ENCODE assay signal across 39 cellular contexts in genomic region chr4:124480061-124480460, GRCh38.
"Had no signal": no experiment of that assay in that cellular context is flagged by ENCODE, and none has a peak within 500 bp of the region (broad histone marks: within the 10 kb centered on the region; RNA-seq: fewer than 3 reads in every experiment).

No MANE protein-coding gene starts in this region.

- H3K4me1 ChIP-seq: ascending aorta, breast epithelium had no signal

- H3K9me3 Mint-ChIP-seq: activated naive CD4-positive, alpha-beta T cell treated with anti-CD3 and anti-CD28 coated beads for 36 hours; activated naive CD4-positive, alpha-beta T cell treated with anti-CD3 and anti-CD28 coated beads, Interleukin-2, amount 10 ng/mL, durations not matched to agents 7 days and 5 days; activated naive CD4-positive, alpha-beta T cell treated with anti-CD3 and anti-CD28 coated beads, Interleukin-2, amount 50 U/mL, for 24 hours; activated naive CD8-positive, alpha-beta T cell treated with anti-CD3 and anti-CD28 coated beads for 36 hours; activated naive CD8-positive, alpha-beta T cell treated with anti-CD3 and anti-CD28 coated beads, Interleukin-2, amount 10 ng/mL, durations not matched to agents 7 days and 5 days; activated naive CD8-positive, alpha-beta T cell treated with anti-CD3 and anti-CD28 coated beads, Interleukin-2, amount 50 U/mL, for 24 hours; activated T-cell treated with anti-CD3 and anti-CD28 coated beads, Interleukin-2, amount 50 U/mL, for 24 hours; activated T-cell treated with anti-CD3 and anti-CD28 coated beads, Interleukin-2, amount 50 U/mL, for 4 hours; activated T-helper 1 cell treated with anti-CD3 and anti-CD28 coated beads, Interleukin-12 subunit alpha, Interleukin-12 subunit beta, Interleukin-2, Interleukin-4 antibody, amounts not matched to agents 30 ng/mL and 10 ng/mL and 1 ng/mL, durations not matched to agents 14 hours and 24 hours and 36 hours; activated T-helper 2 cell treated with anti-CD3 and anti-CD28 coated beads, Interferon-gamma antibody, Interleukin-2, Interleukin-4, amounts not matched to agents 10 μg/mL and 5 μg/mL and 100 μg/mL, durations not matched to agents 14 hours and 24 hours and 36 hours had no signal

- H3K27ac ChIP-seq: adrenal gland, ascending aorta, body of pancreas, brain microvascular endothelial cell, breast epithelium, cardiac muscle cell had no signal

- H3K4me3 ChIP-seq: adrenal gland, ascending aorta, body of pancreas, breast epithelium, cardiac muscle cell had no signal

- H3K36me3 ChIP-seq: adrenal gland, ascending aorta, brain microvascular endothelial cell, breast epithelium, cardiac muscle cell had no signal

- H3K27me3 ChIP-seq: adrenal gland, ascending aorta, body of pancreas, brain microvascular endothelial cell, breast epithelium, cardiac muscle cell had no signal

- H3K4me3 Mint-ChIP-seq: activated naive CD4-positive, alpha-beta T cell treated with anti-CD3 and anti-CD28 coated beads for 36 hours; activated naive CD4-positive, alpha-beta T cell treated with anti-CD3 and anti-CD28 coated beads, Interleukin-2, amount 10 ng/mL, durations not matched to agents 7 days and 5 days; activated naive CD4-positive, alpha-beta T cell treated with anti-CD3 and anti-CD28 coated beads, Interleukin-2, amount 50 U/mL, for 24 hours; activated naive CD8-positive, alpha-beta T cell; activated naive CD8-positive, alpha-beta T cell treated with anti-CD3 and anti-CD28 coated beads for 36 hours; activated naive CD8-positive, alpha-beta T cell treated with anti-CD3 and anti-CD28 coated beads, Interleukin-2, amount 10 ng/mL, durations not matched to agents 7 days and 5 days; activated naive CD8-positive, alpha-beta T cell treated with anti-CD3 and anti-CD28 coated beads, Interleukin-2, amount 50 U/mL, for 24 hours; activated T-cell treated with anti-CD3 and anti-CD28 coated beads, Interleukin-2, amount 50 U/mL, for 24 hours; activated T-cell treated with anti-CD3 and anti-CD28 coated beads, Interleukin-2, amount 50 U/mL, for 4 hours; activated T-helper 1 cell treated with anti-CD3 and anti-CD28 coated beads, Interleukin-12 subunit alpha, Interleukin-12 subunit beta, Interleukin-2, Interleukin-4 antibody, amounts not matched to agents 30 ng/mL and 10 ng/mL and 1 ng/mL, durations not matched to agents 14 hours and 24 hours and 36 hours; activated T-helper 17 cell treated with anti-CD3 and anti-CD28 coated beads, Interleukin-2, amount 50 U/mL, for 72 hours; brain; central memory CD8-positive, alpha-beta T cell had no signal

- H3K27me3 Mint-ChIP-seq: activated naive CD4-positive, alpha-beta T cell treated with anti-CD3 and anti-CD28 coated beads, Interleukin-2, amount 10 ng/mL, durations not matched to agents 7 days and 5 days; activated naive CD8-positive, alpha-beta T cell; activated naive CD8-positive, alpha-beta T cell treated with anti-CD3 and anti-CD28 coated beads for 36 hours; activated naive CD8-positive, alpha-beta T cell treated with anti-CD3 and anti-CD28 coated beads, Interleukin-2, amount 10 ng/mL, durations not matched to agents 7 days and 5 days; activated naive CD8-positive, alpha-beta T cell treated with anti-CD3 and anti-CD28 coated beads, Interleukin-2, amount 50 U/mL, for 24 hours; activated T-helper 17 cell treated with anti-CD3 and anti-CD28 coated beads, Interleukin-2, amount 50 U/mL, for 72 hours; brain; central memory CD8-positive, alpha-beta T cell had no signal

- ATAC-seq: activated naive CD4-positive, alpha-beta T cell treated with anti-CD3 and anti-CD28 coated beads, Interleukin-2, amount 50 U/mL, for 72 hours; activated naive CD8-positive, alpha-beta T cell treated with anti-CD3 and anti-CD28 coated beads, Interleukin-2, amount 50 U/mL, for 24 hours; activated T-cell treated with anti-CD3 and anti-CD28 coated beads, Interleukin-2, amount 50 U/mL, for 4 hours; activated T-helper 17 cell treated with anti-CD3 and anti-CD28 coated beads, Interleukin-2, amount 50 U/mL, for 72 hours; body of pancreas had no signal

- FAIRE-seq: astrocyte, bronchial epithelial cell had no signal

- H3K9me3 ChIP-seq: adrenal gland, ascending aorta, body of pancreas, breast epithelium had no signal

- H3K36me3 Mint-ChIP-seq: activated naive CD4-positive, alpha-beta T cell treated with anti-CD3 and anti-CD28 coated beads, Interleukin-2, amount 10 ng/mL, durations not matched to agents 7 days and 5 days; activated naive CD4-positive, alpha-beta T cell treated with anti-CD3 and anti-CD28 coated beads, Interleukin-2, amount 50 U/mL, for 24 hours; activated naive CD4-positive, alpha-beta T cell treated with anti-CD3 and anti-CD28 coated beads, Interleukin-2, amount 50 U/mL, for 72 hours; activated naive CD8-positive, alpha-beta T cell; activated naive CD8-positive, alpha-beta T cell treated with anti-CD3 and anti-CD28 coated beads for 36 hours; activated naive CD8-positive, alpha-beta T cell treated with anti-CD3 and anti-CD28 coated beads, Interleukin-2, amount 10 ng/mL, durations not matched to agents 7 days and 5 days; brain had no signal

- H3K27ac Mint-ChIP-seq: activated naive CD4-positive, alpha-beta T cell treated with anti-CD3 and anti-CD28 coated beads for 36 hours; activated naive CD4-positive, alpha-beta T cell treated with anti-CD3 and anti-CD28 coated beads, Interleukin-2, amount 10 ng/mL, durations not matched to agents 7 days and 5 days; activated naive CD4-positive, alpha-beta T cell treated with anti-CD3 and anti-CD28 coated beads, Interleukin-2, amount 50 U/mL, for 24 hours; activated naive CD4-positive, alpha-beta T cell treated with anti-CD3 and anti-CD28 coated beads, Interleukin-2, amount 50 U/mL, for 72 hours; activated naive CD8-positive, alpha-beta T cell; activated naive CD8-positive, alpha-beta T cell treated with anti-CD3 and anti-CD28 coated beads for 36 hours; activated naive CD8-positive, alpha-beta T cell treated with anti-CD3 and anti-CD28 coated beads, Interleukin-2, amount 10 ng/mL, durations not matched to agents 7 days and 5 days; activated naive CD8-positive, alpha-beta T cell treated with anti-CD3 and anti-CD28 coated beads, Interleukin-2, amount 50 U/mL, for 24 hours; activated T-cell treated with anti-CD3 and anti-CD28 coated beads, Interleukin-2, amount 50 U/mL, for 24 hours; activated T-helper 1 cell treated with anti-CD3 and anti-CD28 coated beads, Interleukin-12 subunit alpha, Interleukin-12 subunit beta, Interleukin-2, Interleukin-4 antibody, amounts not matched to agents 30 ng/mL and 10 ng/mL and 1 ng/mL, durations not matched to agents 14 hours and 24 hours and 36 hours; activated T-helper 17 cell treated with anti-CD3 and anti-CD28 coated beads, Interleukin-2, amount 50 U/mL, for 72 hours; activated T-helper 2 cell treated with anti-CD3 and anti-CD28 coated beads, Interferon-gamma antibody, Interleukin-2, Interleukin-4, amounts not matched to agents 10 μg/mL and 5 μg/mL and 100 μg/mL, durations not matched to agents 14 hours and 24 hours and 36 hours; brain had no signal

- H3K4me1 Mint-ChIP-seq: activated naive CD4-positive, alpha-beta T cell treated with anti-CD3 and anti-CD28 coated beads, Interleukin-2, amount 10 ng/mL, durations not matched to agents 7 days and 5 days; activated naive CD4-positive, alpha-beta T cell treated with anti-CD3 and anti-CD28 coated beads, Interleukin-2, amount 50 U/mL, for 24 hours; activated naive CD8-positive, alpha-beta T cell treated with anti-CD3 and anti-CD28 coated beads for 36 hours; activated naive CD8-positive, alpha-beta T cell treated with anti-CD3 and anti-CD28 coated beads, Interleukin-2, amount 10 ng/mL, durations not matched to agents 7 days and 5 days; activated naive CD8-positive, alpha-beta T cell treated with anti-CD3 and anti-CD28 coated beads, Interleukin-2, amount 50 U/mL, for 24 hours; activated T-helper 17 cell treated with anti-CD3 and anti-CD28 coated beads, Interleukin-2, amount 50 U/mL, for 72 hours; central memory CD8-positive, alpha-beta T cell had no signal

- DNase-seq: activated effector memory CD4-positive, alpha-beta T cell treated with anti-CD3 and anti-CD28 coated beads, Interleukin-2, amount 50 U/mL, for 16 hours; activated effector memory CD4-positive, alpha-beta T cell treated with Interleukin-2 at 50 U/mL for 16 hours; activated gamma-delta T cell; activated gamma-delta T cell treated with Interleukin-2 at 50 U/mL for 16 hours; activated naive CD4-positive, alpha-beta T cell; activated naive CD4-positive, alpha-beta T cell treated with anti-CD3 and anti-CD28 coated beads for 36 hours; activated naive CD4-positive, alpha-beta T cell treated with anti-CD3 and anti-CD28 coated beads, Interleukin-2, amount 10 ng/mL, durations not matched to agents 7 days and 5 days; activated naive CD4-positive, alpha-beta T cell treated with anti-CD3 and anti-CD28 coated beads, Interleukin-2, amount 50 U/mL, for 16 hours; activated naive CD4-positive, alpha-beta T cell treated with Interleukin-2 at 50 U/mL for 16 hours; activated naive CD8-positive, alpha-beta T cell treated with anti-CD3 and anti-CD28 coated beads for 36 hours; activated naive CD8-positive, alpha-beta T cell treated with anti-CD3 and anti-CD28 coated beads, Interleukin-2, amount 10 ng/mL, durations not matched to agents 7 days and 5 days; activated naive CD8-positive, alpha-beta T cell treated with anti-CD3 and anti-CD28 coated beads, Interleukin-2, amount 50 U/mL, for 24 hours; activated T-cell treated with anti-CD3 and anti-CD28 coated beads, Interleukin-2, amount 50 U/mL, for 1 hour; activated T-cell treated with anti-CD3 and anti-CD28 coated beads, Interleukin-2, amount 50 U/mL, for 24 hours; activated T-cell treated with anti-CD3 and anti-CD28 coated beads, Interleukin-2, amount 50 U/mL, for 4 hours; activated T-cell treated with anti-CD3 and anti-CD28 coated beads, Interleukin-2, amount 50 U/mL, for 48 hours; adrenal gland; amniotic stem cell; amygdala; anterior cingulate cortex; aorta; body of pancreas; brain microvascular endothelial cell; caudate nucleus; central memory CD4-positive, alpha-beta T cell; cerebellar nuclear complex had no signal
